In the genomic region with DNA sequence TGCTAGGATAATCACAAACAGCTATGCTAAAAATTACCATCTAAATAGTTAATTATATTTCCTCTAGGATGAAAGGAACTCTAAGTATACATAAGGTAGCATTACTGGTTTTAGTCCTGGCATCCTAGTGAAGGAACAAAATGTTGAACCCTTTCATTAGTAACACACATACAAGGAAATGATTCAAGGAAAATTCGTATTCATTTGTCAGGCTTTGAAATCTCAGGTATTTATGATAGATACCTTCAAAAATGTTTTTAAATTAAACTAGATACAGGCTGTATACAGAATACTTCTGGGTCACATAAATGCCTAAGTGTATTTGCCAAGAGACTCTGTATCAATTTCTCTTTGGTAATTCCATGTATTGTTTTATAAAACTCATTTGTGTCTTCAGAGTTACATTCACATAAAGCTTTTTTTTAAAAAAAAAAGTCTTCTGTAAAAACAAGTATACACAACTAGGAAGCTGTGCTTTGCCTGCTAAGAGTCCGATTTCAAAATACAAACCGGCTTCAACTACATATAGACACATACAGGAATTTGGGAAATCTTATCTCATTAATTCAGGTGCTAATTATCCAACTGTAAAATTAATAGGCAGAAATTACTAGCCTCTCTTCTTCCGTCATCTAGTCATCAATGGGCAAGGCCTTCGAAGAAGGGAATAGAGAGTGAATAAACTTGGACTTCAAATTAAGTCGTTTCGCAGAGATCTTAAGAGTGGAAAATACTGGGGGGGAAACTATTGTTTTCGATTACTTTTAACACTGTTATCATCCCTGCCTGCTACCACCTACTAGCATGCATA, we compare ENCODE assay signal across 8 cellular contexts. TPM values are rescaled to one million over a fixed set of nuclear protein-coding genes. Genes with fewer than 3 reads are reported as not detected.
A peak's percentile ranks its signal among the peaks of the same experiment; 100 is the strongest.
DNase-seq lines count a peak whose midpoint lies in the region; ATAC-seq and TF ChIP-seq lines count a peak whose summit lies in the region.

No MANE protein-coding gene starts in this region.

- peaks cover 7 to 9% of the 10 kb centered on the region in 2 experiments; a peak in 3 of 4 replicates for H3K4me1 ChIP-seq in SK-N-SH (ENCODE audit: control insufficient read depth in 1 of 2, insufficient read depth in 2 of 2, low read depth in 1 of 2, low read length in 1 of 2)

- peak overlapping the region; percentile 98 for H2AFZ ChIP-seq in SK-N-SH (ENCODE audit: low read depth)

- H3K27me3 Mint-ChIP-seq in activated CD8-positive, alpha-beta T cell treated with anti-CD3 and anti-CD28 coated beads, Interleukin-2, amount 10 ng/mL, durations not matched to agents 7 days and 5 days (ENCODE audit: low read depth) = no peaks in the 10 kb centered on the region
- peaks cover 5 to 15% (median 11%) of the 10 kb centered on the region in 3 donors for H3K27me3 Mint-ChIP-seq in immature natural killer cell (ENCODE audit: low read depth in 3 of 3)

- peak overlapping the region; percentile 84 for H3K27ac Mint-ChIP-seq in activated CD8-positive, alpha-beta T cell treated with anti-CD3 and anti-CD28 coated beads, Interleukin-2, amount 10 ng/mL, durations not matched to agents 7 days and 5 days
- H3K27ac Mint-ChIP-seq in immature natural killer cell = peak overlapping the region; percentile 89 to 95 (median 91)

- peak overlapping the region; percentile 73 for H3K4me2 ChIP-seq in SK-N-SH

- peak overlapping the region; percentile 94 for H3K4me3 Mint-ChIP-seq in activated CD8-positive, alpha-beta T cell treated with anti-CD3 and anti-CD28 coated beads, Interleukin-2, amount 10 ng/mL, durations not matched to agents 7 days and 5 days
- H3K4me3 Mint-ChIP-seq in immature natural killer cell = peak overlapping the region; percentile 87 to 97 (median 96)

- no peak for ATAC-seq in SK-N-SH treated with all-trans-retinoic acid at 6 μM for 48 hours
- ATAC-seq in activated CD8-positive, alpha-beta T cell treated with anti-CD3 and anti-CD28 coated beads, Interleukin-2, amount 10 ng/mL, durations not matched to agents 7 days and 5 days = no peak
- no peak for ATAC-seq in HG03469 (IDR thresholded peaks at IDR 0.05; ENCODE audit: unreplicated experiment)

- TF ChIP-seq CTCF in SK-N-SH (IDR thresholded peaks at IDR 0.05) = no peak

- no peaks in the 10 kb centered on the region for H3K9me3 ChIP-seq in SK-N-SH

- H3K4me3 ChIP-seq in SK-N-SH (ENCODE audit: low read depth in 2 of 2, low read length in 1 of 2) = peak overlapping the region; percentile 78 to 99

- H3K27ac ChIP-seq in SK-N-SH (ENCODE audit: low read depth in 2 of 2, low read length in 1 of 2) = peak overlapping the region in 1 of 2 experiments; percentile 75; a peak in 1 of 4 replicates

- H3K36me3 Mint-ChIP-seq in activated CD8-positive, alpha-beta T cell treated with anti-CD3 and anti-CD28 coated beads, Interleukin-2, amount 10 ng/mL, durations not matched to agents 7 days and 5 days (ENCODE audit: low read depth) = no peaks in the 10 kb centered on the region
- H3K36me3 Mint-ChIP-seq in immature natural killer cell = no peaks in the 10 kb centered on the region

- peaks cover 16% of the 10 kb centered on the region for H4K20me1 ChIP-seq in SK-N-SH (ENCODE audit: insufficient read depth)

- no peaks in the 10 kb centered on the region for H3K9me2 ChIP-seq in SK-N-SH

- H3K9ac ChIP-seq in SK-N-SH = peak overlapping the region; percentile 87

- no peaks in the 10 kb centered on the region for H3K27me3 ChIP-seq in SK-N-SH (ENCODE audit: insufficient read depth)

- H3F3A ChIP-seq in SK-N-SH (replicated peaks; ENCODE audit: insufficient read depth) = peaks cover 3% of the 10 kb centered on the region

- no peak for DNase-seq in SK-N-SH
- DNase-seq in activated CD8-positive, alpha-beta T cell treated with anti-CD3 and anti-CD28 coated beads, Interleukin-2, amount 10 ng/mL, durations not matched to agents 7 days and 5 days = no peak
- no peak for DNase-seq in immature natural killer cell
- peak; percentile 55 for DNase-seq in superior temporal gyrus (ENCODE audit: extremely low spot score)
- no peak for DNase-seq in NCI-H1436 treated with DMSO at 0.1 percent for 48 hours (lab: John Stamatoyannopoulos, UW)
- no peak for DNase-seq in Ammon's horn (ENCODE audit: low spot score)

- H3K4me1 Mint-ChIP-seq in activated CD8-positive, alpha-beta T cell treated with anti-CD3 and anti-CD28 coated beads, Interleukin-2, amount 10 ng/mL, durations not matched to agents 7 days and 5 days (ENCODE audit: low read depth) = peaks cover 24% of the 10 kb centered on the region
- H3K4me1 Mint-ChIP-seq in immature natural killer cell = peaks cover 33 to 52% of the 10 kb centered on the region in 2 donors

- peaks cover 0 to 8% of the 10 kb centered on the region in 2 experiments for H3K36me3 ChIP-seq in SK-N-SH (replicated peaks in 1 of 2; ENCODE audit: control insufficient read depth in 1 of 2, insufficient read depth in 2 of 2, low read length in 1 of 2)

- no peak for TF ChIP-seq EP300 in SK-N-SH (IDR thresholded peaks at IDR 0.05; ENCODE audit: borderline replicate concordance in 1 of 2, low read depth in 1 of 2, low read length in 1 of 2)

- H3K9me3 Mint-ChIP-seq in activated CD8-positive, alpha-beta T cell treated with anti-CD3 and anti-CD28 coated beads, Interleukin-2, amount 10 ng/mL, durations not matched to agents 7 days and 5 days (ENCODE audit: insufficient read depth) = no peaks in the 10 kb centered on the region
- no peaks in the 10 kb centered on the region for H3K9me3 Mint-ChIP-seq in immature natural killer cell

- POLR2A ChIA-PET in SK-N-SH (lab: Yijun Ruan, JAX) = interaction anchor here (1.4 kb wide), 1 partner anchor 81 kb away, joined by 4 read pairs; the partner anchor contains the start of gene SHC4
- POLR2A ChIA-PET in activated CD8-positive, alpha-beta T cell treated with anti-CD3 and anti-CD28 coated beads, Interleukin-2, amount 10 ng/mL, durations not matched to agents 7 days and 5 days (lab: Charles Lee) = interaction anchor here (1.5 to 2.2 kb wide), 2 partner anchors 109 to 111 kb away, joined by 4 to 8 read pairs; partner anchors contain the start of gene COPS2

- WGBS in SK-N-SH (ENCODE audit: low lambda C conversion rate) = 13% methylated on average over 8 of the region's 8 CpGs

- TF ChIP-seq RAD21 in SK-N-SH (IDR thresholded peaks at IDR 0.05; ENCODE audit: low read length) = no peak

- CTCF ChIA-PET in SK-N-SH (lab: Yijun Ruan, JAX) = interaction anchor here (0.7 to 3.8 kb wide), 6 partner anchors 11 to 1100 kb away, joined by 3 to 19 read pairs (median 4); no protein-coding TSS in a partner anchor
- CTCF ChIA-PET in activated CD8-positive, alpha-beta T cell treated with anti-CD3 and anti-CD28 coated beads, Interleukin-2, amount 10 ng/mL, durations not matched to agents 7 days and 5 days (lab: Charles Lee) = interaction anchor here (0.9 to 3.4 kb wide), 6 partner anchors 24 to 427 kb away, joined by 3 to 15 read pairs (median 7); partner anchors contain the start of gene EID1

- H3K79me2 ChIP-seq in SK-N-SH (ENCODE audit: insufficient read depth) = peaks cover 63% of the 10 kb centered on the region

TF ChIP-seq in SK-N-SH, 30 proteins besides CTCF, POLR2A, EP300 and RAD21 (continues in another document):
- no peak for TF ChIP-seq MXI1 (IDR thresholded peaks at IDR 0.05; ENCODE audit: low read depth, low read length)
- TF ChIP-seq GATA2 (CRISPR knock-in tag; IDR thresholded peaks at IDR 0.05) = no peak
- no peak for TF ChIP-seq TEAD4 (IDR thresholded peaks at IDR 0.05; ENCODE audit: borderline replicate concordance, insufficient read depth)
- TF ChIP-seq RXRA (IDR thresholded peaks at IDR 0.05; ENCODE audit: borderline replicate concordance, low read depth) = no peak
- TF ChIP-seq IRF3 (IDR thresholded peaks at IDR 0.05; ENCODE audit: low read depth, low read length) = no peak

TF ChIP-seq in SK-N-SH treated with all-trans-retinoic acid at 6 μM for 48 hours, 23 proteins besides CTCF, POLR2A, EP300 and RAD21:
- TF ChIP-seq RARB (CRISPR knock-in tag; IDR thresholded peaks at IDR 0.05) (no peak), OSR1 (CRISPR knock-in tag; IDR thresholded peaks at IDR 0.05) (no peak), ZC3H10 (CRISPR knock-in tag; IDR thresholded peaks at IDR 0.05) (no peak), ESRRG (CRISPR knock-in tag; IDR thresholded peaks at IDR 0.05) (no peak), ZNF565 (CRISPR knock-in tag; conservative IDR thresholded peaks at IDR 0.05; ENCODE audit: low read depth) (no peak), TCF4 (CRISPR knock-in tag; IDR thresholded peaks at IDR 0.05; ENCODE audit: borderline replicate concordance) (no peak), CSRNP3 (CRISPR knock-in tag; IDR thresholded peaks at IDR 0.05) (no peak), PPARA (CRISPR knock-in tag; IDR thresholded peaks at IDR 0.05; ENCODE audit: borderline replicate concordance) (no peak), GLIS3 (CRISPR knock-in tag; IDR thresholded peaks at IDR 0.05) (no peak), ZNF8 (CRISPR knock-in tag; IDR thresholded peaks at IDR 0.05) (no peak), ARNTL (CRISPR knock-in tag; IDR thresholded peaks at IDR 0.05; ENCODE audit: borderline replicate concordance, low read depth) (no peak)

RNA-seq across cellular contexts. Expression of gene SECISBP2L, which starts 1.3 kb away (rescaled TPM):
- polyA plus RNA-seq in SK-N-SH (2012; rRNA removed) = 6.0 and 7.7 TPM in 2 replicates
- 8.8 and 9.0 TPM in 2 replicates for polyA plus RNA-seq in SK-N-SH (2012; cell fraction: cytosol; rRNA removed)
- 6.7 and 12.3 TPM in 2 replicates for polyA plus RNA-seq in SK-N-SH (2012; cell fraction: nucleus; rRNA removed)
- total RNA-seq in activated CD8-positive, alpha-beta T cell treated with anti-CD3 and anti-CD28 coated beads, Interleukin-2, amount 10 ng/mL, durations not matched to agents 7 days and 5 days = 10 to 100 TPM; 28.3 to 29.2 TPM
- polyA plus RNA-seq in immature natural killer cell = 10 to 100 TPM; 14.5 to 30.5 (median 15.9) TPM
